Comparison of ENCODE assay signal across 19 cellular contexts in the genomic region with DNA sequence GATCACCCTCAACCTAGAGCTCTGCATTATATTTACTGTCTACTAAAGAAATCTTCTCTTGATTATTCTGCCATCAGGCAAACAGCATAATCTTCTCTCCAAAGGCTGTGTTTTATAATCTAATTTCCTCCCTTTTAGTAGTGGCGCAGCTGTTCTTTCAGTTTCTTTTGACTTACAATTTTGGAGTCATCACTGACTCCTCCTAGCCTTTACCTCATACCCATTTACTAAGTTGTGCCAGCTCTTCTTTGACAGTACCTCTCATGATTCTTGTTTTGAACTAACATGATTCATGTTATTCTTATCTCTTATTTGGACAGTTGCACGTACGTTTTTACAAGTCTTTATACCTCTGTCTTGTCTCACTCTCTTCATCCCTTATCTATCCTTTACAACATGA.
"Had no signal": no experiment of that assay in that cellular context is flagged by ENCODE, and none has a peak within 500 bp of the region (broad histone marks: within the 10 kb centered on the region; RNA-seq: fewer than 3 reads in every experiment).

No MANE protein-coding gene starts in this region.

- H3K36me3 ChIP-seq: stomach had no signal

- H3K9me3 ChIP-seq: stomach had no signal

- H3K4me3 ChIP-seq: skin epidermis, stomach had no signal

- DNase-seq: activated CD4-positive, alpha-beta T cell treated with anti-CD3 and anti-CD28 coated beads, Interleukin-2, amount 10 ng/mL, durations not matched to agents 24 days and 14 days; activated CD8-positive, alpha-beta T cell treated with anti-CD3 and anti-CD28 coated beads, Interleukin-2, amount 10 ng/mL, durations not matched to agents 7 days and 5 days; activated naive CD4-positive, alpha-beta T cell treated with Interleukin-2 at 50 U/mL for 16 hours; activated naive CD8-positive, alpha-beta T cell treated with anti-CD3 and anti-CD28 coated beads, Interleukin-2, amount 10 ng/mL, durations not matched to agents 7 days and 5 days; activated T-cell treated with anti-CD3 and anti-CD28 coated beads, Interleukin-2, amount 50 U/mL, for 24 hours; caudate nucleus; head of caudate nucleus; nephron progenitor cell; nucleus accumbens; posterior cingulate gyrus; retina; stimulated activated CD4-positive, alpha-beta T cell treated with anti-CD3 and anti-CD28 coated beads, Interleukin-15, amount 100 ng/mL, for 24 hours; stimulated activated CD4-positive, alpha-beta T cell treated with anti-CD3 and anti-CD28 coated beads, Interleukin-2, amount 100 ng/mL, for 48 hours; stomach; T-helper 1 cell; T-helper 9 cell; trophoblast cell had no signal

- H3K27me3 ChIP-seq: stomach had no signal

- ATAC-seq: activated CD8-positive, alpha-beta T cell treated with anti-CD3 and anti-CD28 coated beads, Interleukin-2, amount 10 ng/mL, durations not matched to agents 7 days and 5 days; SK-N-SH treated with all-trans-retinoic acid at 6 μM for 48 hours had no signal

- H3K27ac ChIP-seq: skin epidermis, stomach had no signal
